In the genomic region with DNA sequence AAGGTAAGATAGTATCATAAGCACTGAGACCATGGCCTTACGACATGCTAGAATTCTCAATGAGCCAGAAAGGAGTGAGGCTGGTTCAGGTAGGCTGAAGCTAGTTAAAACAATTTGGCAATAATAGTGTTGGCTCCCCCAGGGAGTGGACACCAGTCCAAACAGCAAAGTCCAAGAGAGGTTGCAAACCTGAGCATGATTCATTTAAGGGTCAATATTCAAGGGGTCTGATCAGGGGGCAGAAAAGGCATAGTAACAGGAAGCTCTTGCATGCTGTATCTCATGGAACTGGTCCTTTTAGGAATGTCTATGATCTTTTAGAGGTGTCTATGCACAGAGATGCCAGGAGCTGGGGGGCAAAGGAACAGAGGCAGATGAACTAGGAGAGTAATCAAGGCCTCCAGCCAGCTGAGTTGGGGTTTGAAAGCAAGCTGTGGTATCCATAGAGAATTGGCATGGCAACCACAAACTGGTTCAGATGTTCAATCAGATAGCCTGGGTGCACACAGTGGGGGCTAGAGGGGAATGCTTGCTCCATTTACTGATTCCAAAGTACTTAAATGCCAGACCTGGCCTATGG, we compare ENCODE assay signal across 26 cellular contexts. TPM values are rescaled to one million over a fixed set of nuclear protein-coding genes. Genes with fewer than 3 reads are reported as not detected.
"Had no signal": no experiment of that assay in that cellular context is flagged by ENCODE, and none has a peak within 500 bp of the region (broad histone marks: within the 10 kb centered on the region; RNA-seq: fewer than 3 reads in every experiment).

No MANE protein-coding gene starts in this region.

- ATAC-seq: gastroesophageal sphincter; left cardiac atrium; lower lobe of right lung; naive thymus-derived CD4-positive, alpha-beta T cell; right cardiac atrium; upper lobe of right lung had no signal

- H3K36me3 Mint-ChIP-seq: activated naive CD8-positive, alpha-beta T cell treated with anti-CD3 and anti-CD28 coated beads, Interleukin-2, amount 10 ng/mL, durations not matched to agents 7 days and 5 days; naive thymus-derived CD4-positive, alpha-beta T cell had no signal

- H3K4me1 Mint-ChIP-seq: activated B cell treated with CpG ODN at 0.5 μM for 24 hours; activated naive CD8-positive, alpha-beta T cell treated with anti-CD3 and anti-CD28 coated beads, Interleukin-2, amount 10 ng/mL, durations not matched to agents 7 days and 5 days had no signal

- DNase-seq: activated B cell treated with CpG ODN at 0.5 μM for 24 hours; activated CD4-positive, alpha-beta T cell treated with anti-CD3 and anti-CD28 coated beads for 4 hours; activated CD4-positive, alpha-beta T cell treated with anti-CD3 and anti-CD28 coated beads, Interleukin-2, amount 50 U/mL, for 48 hours; activated naive CD8-positive, alpha-beta T cell treated with anti-CD3 and anti-CD28 coated beads, Interleukin-2, amount 10 ng/mL, durations not matched to agents 7 days and 5 days; activated T-cell treated with anti-CD3 and anti-CD28 coated beads, Interleukin-2, amount 50 U/mL, for 48 hours; amniotic stem cell; colonic mucosa; dorsolateral prefrontal cortex; esophagus squamous epithelium; left cardiac atrium; lower lobe of right lung; mesendoderm; naive thymus-derived CD4-positive, alpha-beta T cell; right cardiac atrium; stimulated activated CD4-positive, alpha-beta T cell treated with anti-CD3 and anti-CD28 coated beads, Interleukin-1b, Interleukin-23, amount 100 ng/mL, for 48 hours; substantia nigra; T-helper 9 cell; thyroid gland; upper lobe of right lung had no signal

- H3K27ac Mint-ChIP-seq: activated B cell treated with CpG ODN at 0.5 μM for 24 hours; activated naive CD4-positive, alpha-beta T cell treated with anti-CD3 and anti-CD28 coated beads for 36 hours; activated naive CD8-positive, alpha-beta T cell treated with anti-CD3 and anti-CD28 coated beads, Interleukin-2, amount 10 ng/mL, durations not matched to agents 7 days and 5 days; stimulated activated naive CD8-positive, alpha-beta T cell treated with anti-CD3 and anti-CD28 coated beads, Interleukin-15, Interleukin-2, amounts not matched to agents 100 ng/mL and 50 ng/mL, for 24 hours had no signal

- H3K9me3 Mint-ChIP-seq: activated B cell treated with CpG ODN at 0.5 μM for 24 hours; activated naive CD4-positive, alpha-beta T cell treated with anti-CD3 and anti-CD28 coated beads for 36 hours; activated naive CD8-positive, alpha-beta T cell treated with anti-CD3 and anti-CD28 coated beads, Interleukin-2, amount 10 ng/mL, durations not matched to agents 7 days and 5 days; naive thymus-derived CD4-positive, alpha-beta T cell; stimulated activated naive CD8-positive, alpha-beta T cell treated with anti-CD3 and anti-CD28 coated beads, Interleukin-15, Interleukin-2, amounts not matched to agents 100 ng/mL and 50 ng/mL, for 24 hours had no signal

- H3K4me3 Mint-ChIP-seq: activated B cell treated with CpG ODN at 0.5 μM for 24 hours; activated naive CD4-positive, alpha-beta T cell treated with anti-CD3 and anti-CD28 coated beads for 36 hours; activated naive CD8-positive, alpha-beta T cell treated with anti-CD3 and anti-CD28 coated beads, Interleukin-2, amount 10 ng/mL, durations not matched to agents 7 days and 5 days; naive thymus-derived CD4-positive, alpha-beta T cell; stimulated activated naive CD8-positive, alpha-beta T cell treated with anti-CD3 and anti-CD28 coated beads, Interleukin-15, Interleukin-2, amounts not matched to agents 100 ng/mL and 50 ng/mL, for 24 hours had no signal

- H3K27me3 Mint-ChIP-seq: stimulated activated naive CD8-positive, alpha-beta T cell treated with anti-CD3 and anti-CD28 coated beads, Interleukin-15, Interleukin-2, amounts not matched to agents 100 ng/mL and 50 ng/mL, for 24 hours had no signal

RNA-seq across cellular contexts. Expression of gene GJB1, which starts 5.1 kb away (rescaled TPM):
- total RNA-seq: activated B cell treated with CpG ODN at 0.5 μM for 24 hours; activated CD8-positive, alpha-beta memory T cell treated with anti-CD3 and anti-CD28 coated beads for 36 hours; activated naive CD4-positive, alpha-beta T cell treated with anti-CD3 and anti-CD28 coated beads for 36 hours; gastroesophageal sphincter; left cardiac atrium; naive thymus-derived CD4-positive, alpha-beta T cell; osteocyte; right cardiac atrium; skeletal muscle tissue; T-helper 1 cell treated with Interleukin-12 subunit alpha and Interleukin-12 subunit beta and Interleukin-4 antibody, amounts not matched to agents 30 ng/mL and 1 ng/mL, for 36 hours; thyroid gland had no signal
